In the genomic region with DNA sequence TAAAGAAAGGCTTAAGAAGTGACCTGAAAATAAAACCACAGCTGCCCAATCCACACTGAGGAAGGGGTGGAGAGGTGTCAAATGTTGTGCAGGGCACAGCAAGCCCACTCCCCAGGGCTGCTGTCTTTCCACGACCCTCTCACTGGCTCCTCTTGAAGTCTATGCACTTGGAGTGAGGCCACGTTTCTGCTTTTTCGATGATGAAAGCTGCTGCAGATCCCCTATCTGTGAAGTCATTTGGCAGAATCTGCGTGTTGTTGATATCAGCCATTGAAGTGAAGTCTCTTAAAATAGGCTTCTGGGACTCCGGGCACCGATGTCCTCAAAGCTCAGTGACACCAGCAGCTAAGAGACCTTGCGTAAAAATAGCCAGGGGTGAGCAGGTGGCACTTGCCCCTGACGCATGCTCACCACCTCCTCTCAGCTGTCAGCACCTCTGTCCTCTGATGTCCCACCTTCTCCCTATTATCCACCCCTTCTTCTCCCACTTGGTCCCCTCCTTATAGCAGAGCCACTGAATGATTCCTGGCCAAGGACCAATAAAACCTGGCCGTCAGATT, we compare ENCODE assay signal across 17 cellular contexts.
"Had no signal": no experiment of that assay in that cellular context is flagged by ENCODE, and none has a peak within 500 bp of the region (broad histone marks: within the 10 kb centered on the region; RNA-seq: fewer than 3 reads in every experiment).

No MANE protein-coding gene starts in this region.

- H3K4me3 ChIP-seq: ascending aorta, esophagus muscularis mucosa, left lung, transverse colon had no signal

- H3K36me3 ChIP-seq: ascending aorta, esophagus muscularis mucosa, left lung, transverse colon had no signal

- DNase-seq: activated CD4-positive, alpha-beta T cell treated with anti-CD3 and anti-CD28 coated beads, Interleukin-2, amount 50 U/mL, for 1 hour; activated CD8-positive, alpha-beta memory T cell treated with anti-CD3 and anti-CD28 coated beads, Interleukin-2, amount 50 U/mL, for 48 hours; activated effector memory CD4-positive, alpha-beta T cell treated with Interleukin-2 at 50 U/mL for 16 hours; activated naive CD4-positive, alpha-beta T cell treated with anti-CD3 and anti-CD28 coated beads, Interleukin-2, amount 10 ng/mL, durations not matched to agents 7 days and 5 days; activated T-cell treated with anti-CD3 and anti-CD28 coated beads, Interleukin-2, amount 50 U/mL, for 48 hours; effector CD4-positive, alpha-beta T cell; glutamatergic neuron; left lung; mesendoderm; naive thymus-derived CD8-positive, alpha-beta T cell; stimulated activated CD4-positive, alpha-beta T cell treated with anti-CD3 and anti-CD28 coated beads, Interleukin-2, amount 100 ng/mL, for 24 hours; stimulated activated naive CD4-positive, alpha-beta T cell treated with Interleukin-2 at 50 U/mL for 16 hours; T1000; transverse colon had no signal

- H2AFZ ChIP-seq: parathyroid adenoma had no signal

- H3K27ac ChIP-seq: ascending aorta, esophagus muscularis mucosa, left lung had no signal

- H3K27me3 ChIP-seq: ascending aorta, esophagus muscularis mucosa, left lung, transverse colon had no signal

- ATAC-seq: left lung; naive thymus-derived CD8-positive, alpha-beta T cell had no signal

- H3K4me1 ChIP-seq: ascending aorta, left lung, parathyroid adenoma had no signal

- H3K9ac ChIP-seq: parathyroid adenoma had no signal
